Comparison of ENCODE assay signal across 8 cellular contexts in genomic region chr6:36874443-36875249, GRCh38. TPM values are rescaled to one million over a fixed set of nuclear protein-coding genes. Genes with fewer than 3 reads are reported as not detected.
DNase-seq lines count a peak whose midpoint lies in the region; ATAC-seq and TF ChIP-seq lines count a peak whose summit lies in the region.

TSS of gene PPIL1 (minus strand) at chr6:36874803. CDS start at chr6:36874772, 31 bp downstream.

- no peaks in the 10 kb centered on the region for H3K9me3 ChIP-seq in HUES48 (ENCODE audit: control insufficient read depth, insufficient read depth, low read length)
- H3K9me3 ChIP-seq in OCI-LY1 (ENCODE audit: low read length): no peaks in the 10 kb centered on the region

- no peaks in the 10 kb centered on the region for H3K27me3 Mint-ChIP-seq in endothelial cell (ENCODE audit: unreplicated experiment)
- H3K27me3 Mint-ChIP-seq in mesothelial cell of epicardium (ENCODE audit: low read depth): peaks cover 5% of the 10 kb centered on the region

- peak within 1 kb of the TSS; percentile 100 for H3K4me3 ChIP-seq in HUES48 (ENCODE audit: low read depth, low read length)
- peak within 1 kb of the TSS; percentile 89 for H3K4me3 ChIP-seq in OCI-LY1 (ENCODE audit: low read depth, low read length, poor library complexity, severe bottlenecking)

- H3K79me2 ChIP-seq in OCI-LY1 (ENCODE audit: insufficient read depth, low read length): peaks cover 14% of the 10 kb centered on the region

- H3K27me3 ChIP-seq in HUES48 (ENCODE audit: control insufficient read depth, insufficient read depth, low read length): no peaks in the 10 kb centered on the region
- no peaks in the 10 kb centered on the region for H3K27me3 ChIP-seq in OCI-LY1 (ENCODE audit: insufficient read depth, low read length)

- no peaks in the 10 kb centered on the region for H4K20me1 ChIP-seq in OCI-LY1 (ENCODE audit: insufficient read depth, low read length)

- H3K4me1 Mint-ChIP-seq in endothelial cell (ENCODE audit: unreplicated experiment) (peaks cover 16% of the 10 kb centered on the region), mesothelial cell of epicardium (peaks cover 19% of the 10 kb centered on the region)

- DNase-seq in COR-L47 (lab: John Stamatoyannopoulos, UW) (peak; percentile 100), endothelial cell (ENCODE audit: low spot score) (peak; percentile 73), mesothelial cell of epicardium (ENCODE audit: low spot score in 2 of 2, unreplicated experiment in 2 of 2) (peak; percentile 84 to 93)
- DNase-seq in activated CD8-positive, alpha-beta memory T cell treated with anti-CD3 and anti-CD28 coated beads, Interleukin-2, amount 50 U/mL, for 4 hours: peak; percentile 79
- peak; percentile 64 to 68 for DNase-seq in stimulated activated CD8-positive, alpha-beta memory T cell treated with anti-CD3 and anti-CD28 coated beads, Interleukin-15, amount 100 ng/mL, for 48 hours (ENCODE audit: low read depth in 2 of 2)

- H3K36me3 ChIP-seq in HUES48 (ENCODE audit: control insufficient read depth, insufficient read depth, low read length) (peaks cover 31% of the 10 kb centered on the region), OCI-LY1 (ENCODE audit: insufficient read depth, low read length) (peaks cover 31% of the 10 kb centered on the region; the same call in 1 of the 2 replicates)

- TF ChIP-seq CTCF in OCI-LY1 (IDR thresholded peaks at IDR 0.05; ENCODE audit: low read length) (peak; percentile 8; the same call in 1 of the 2 replicates), endothelial cell (IDR thresholded peaks at IDR 0.05; ENCODE audit: unreplicated experiment) (no peak), mesothelial cell of epicardium (IDR thresholded peaks at IDR 0.05; ENCODE audit: unreplicated experiment) (no peak)

- H3K4me3 Mint-ChIP-seq in endothelial cell (ENCODE audit: unreplicated experiment) (peak within 1 kb of the TSS; percentile 99), mesothelial cell of epicardium (peak within 1 kb of the TSS; percentile 98)

- H3K4me2 ChIP-seq in OCI-LY1 (ENCODE audit: low read length): peak within 1 kb of the TSS; percentile 91

- H3K27ac Mint-ChIP-seq in endothelial cell (ENCODE audit: unreplicated experiment): peak within 1 kb of the TSS; percentile 99
- H3K27ac Mint-ChIP-seq in mesothelial cell of epicardium: peak within 1 kb of the TSS; percentile 100

- peak within 1 kb of the TSS; percentile 98 for H3K27ac ChIP-seq in HUES48 (ENCODE audit: low read depth, low read length)
- H3K27ac ChIP-seq in OCI-LY1 (ENCODE audit: low read depth, low read length, poor library complexity, severe bottlenecking): peak within 1 kb of the TSS; percentile 71

- peaks cover 6% of the 10 kb centered on the region; the same call in 1 of the 2 replicates for H3K4me1 ChIP-seq in HUES48 (ENCODE audit: control insufficient read depth, insufficient read depth, low read length)
- peaks cover 26% of the 10 kb centered on the region for H3K4me1 ChIP-seq in OCI-LY1 (ENCODE audit: insufficient read depth, low read length, severe bottlenecking)

- H3K9me3 Mint-ChIP-seq in endothelial cell (ENCODE audit: unreplicated experiment) (no peaks in the 10 kb centered on the region), mesothelial cell of epicardium (no peaks in the 10 kb centered on the region)

- H2AFZ ChIP-seq in OCI-LY1 (ENCODE audit: low read length): peak within 1 kb of the TSS; percentile 53; the same call in 1 of the 2 replicates

- peaks cover 9% of the 10 kb centered on the region for H3K36me3 Mint-ChIP-seq in endothelial cell (ENCODE audit: low read depth, unreplicated experiment)
- H3K36me3 Mint-ChIP-seq in mesothelial cell of epicardium: peaks cover 6% of the 10 kb centered on the region

- H3K9ac ChIP-seq in HUES48 (ENCODE audit: low read depth, low read length): peak within 1 kb of the TSS; percentile 100
- H3K9ac ChIP-seq in OCI-LY1 (ENCODE audit: low read length): peak within 1 kb of the TSS; percentile 87

- ATAC-seq in GM21367 (IDR thresholded peaks at IDR 0.05; ENCODE audit: unreplicated experiment): peak; percentile 72

- H3K9me2 ChIP-seq in OCI-LY1 (ENCODE audit: low read depth, low read length): no peaks in the 10 kb centered on the region

- no peaks in the 10 kb centered on the region for H3F3A ChIP-seq in OCI-LY1 (ENCODE audit: insufficient read depth, low read length)

RNA-seq across cellular contexts. Expression of gene PPIL1, which starts in this region (rescaled TPM):
- total RNA-seq in endothelial cell (ENCODE audit: unreplicated experiment) (33.4 TPM), mesothelial cell of epicardium (32.7 to 34.3 TPM (median 34.2 TPM) in 3 replicates)

Comparison
In these comparisons a context has a peak if more than half of its experiments do, and no peak if none do; other contexts are left out.
1. Peak in every context shown above with its lines: DNase-seq, ATAC-seq, H3K4me3 ChIP-seq and H3K27ac ChIP-seq.